Comparison of ENCODE assay signal across 1 cellular context in genomic region chr16:3066440-3066748, GRCh38.
TF ChIP-seq lines count a peak whose summit lies in the region.

No MANE protein-coding gene starts in this region.

TF ChIP-seq in SK-N-SH treated with all-trans-retinoic acid at 6 μM for 48 hours, 23 proteins besides CTCF, POLR2A, EP300 and RAD21 (continued from another document):
- TF ChIP-seq RARB (CRISPR knock-in tag; IDR thresholded peaks at IDR 0.05) (no peak), CSRNP3 (CRISPR knock-in tag; IDR thresholded peaks at IDR 0.05) (no peak), TSHZ2 (CRISPR knock-in tag; IDR thresholded peaks at IDR 0.05) (no peak), ZFP30 (CRISPR knock-in tag; IDR thresholded peaks at IDR 0.05) (no peak)
TF ChIP-seq in SK-N-SH treated with all-trans-retinoic acid at 6 μM for 48 hours: peak in this region for 0.
